ENCODE assay signal across 13 cellular contexts in genomic region chr2:29123584-29124349, GRCh38. TPM values are rescaled to one million over a fixed set of nuclear protein-coding genes. Genes with fewer than 3 reads are reported as not detected.
A peak's percentile ranks its signal among the peaks of the same experiment; 100 is the strongest.
DNase-seq lines count a peak whose midpoint lies in the region; ATAC-seq and TF ChIP-seq lines count a peak whose summit lies in the region.
"Had no signal": no experiment of that assay in that cellular context is flagged by ENCODE, and none has a peak within 500 bp of the region (broad histone marks: within the 10 kb centered on the region; RNA-seq: fewer than 3 reads in every experiment).

No MANE protein-coding gene starts in this region.

- ATAC-seq in GM21529 (IDR thresholded peaks at IDR 0.05; ENCODE audit: unreplicated experiment): no peak

- H3K9ac ChIP-seq in skeletal muscle satellite cell (ENCODE audit: low read depth, low read length): peak overlapping the region; percentile 64

- H3K27me3 ChIP-seq in skeletal muscle satellite cell (ENCODE audit: control insufficient read depth, insufficient read depth, low read length): no peaks in the 10 kb centered on the region

- no peak for TF ChIP-seq CTCF in RWPE1 (conservative IDR thresholded peaks at IDR 0.05; ENCODE audit: low read depth)
- TF ChIP-seq CTCF in epithelial cell of esophagus (IDR thresholded peaks at IDR 0.05; ENCODE audit: insufficient read depth, low read depth, low read length, missing control alignments): no peak

- H3K4me3 ChIP-seq in epithelial cell of esophagus (ENCODE audit: low read length) (no peak overlapping the region), skeletal muscle satellite cell (ENCODE audit: low read length) (peak overlapping the region; percentile 47)

- POLR2A ChIA-PET in RWPE1 (lab: Yijun Ruan, JAX; ENCODE audit: low non-redundant PET): no interaction called here

- H3K4me2 ChIP-seq in skeletal muscle satellite cell (ENCODE audit: low read length): peak overlapping the region; percentile 65

- DNase-seq in activated CD4-positive, alpha-beta T cell treated with anti-CD3 and anti-CD28 coated beads, Interleukin-2, amount 50 U/mL, for 48 hours: peak; percentile 8 to 27
- DNase-seq in activated CD4-positive, alpha-beta T cell treated with anti-CD3 and anti-CD28 coated beads, Interleukin-2, amount 50 U/mL, for 4 hours: no peak
- DNase-seq in RWPE1 (ENCODE audit: low spot score) (peak; percentile 69), epithelial cell of esophagus (ENCODE audit: low read depth) (peak; percentile 88), GM19240 (ENCODE audit: insufficient read length, low spot score) (no peak), iPS-NIHi11 (ENCODE audit: low spot score) (no peak)
- DNase-seq: AML-193, anterior cingulate cortex, NCI-H446 had no signal

- peaks cover 11% of the 10 kb centered on the region for H3K9me3 ChIP-seq in skeletal muscle satellite cell (replicated peaks; ENCODE audit: low read length)

- H3K36me3 ChIP-seq in skeletal muscle satellite cell (ENCODE audit: insufficient read depth, low read length): peaks cover 42% of the 10 kb centered on the region

- H3K27ac ChIP-seq in RWPE1: peak overlapping the region; percentile 51; the same call in 1 of the 2 replicates
- H3K27ac ChIP-seq: HL-60 had no signal

- H3K4me1 ChIP-seq in skeletal muscle satellite cell (ENCODE audit: control insufficient read depth, insufficient read depth, low read length): peaks cover 21% of the 10 kb centered on the region

- CTCF ChIA-PET in RWPE1 (lab: Yijun Ruan, JAX): interaction anchor here (0.6 kb wide), 1 partner anchor 51 kb away, joined by 3 read pairs; no protein-coding TSS in a partner anchor

RNA-seq across cellular contexts. Expression of gene CLIP4, which starts 8.6 kb away (rescaled TPM):
- 22.9 and 38.5 TPM in 2 replicates for total RNA-seq in skeletal muscle satellite cell (2012; rRNA removed)

RNA-seq across cellular contexts. Expression of gene PCARE, which starts 49.4 kb away (rescaled TPM):
- not detected in 2 replicates for total RNA-seq in skeletal muscle satellite cell (2012; rRNA removed)
- total RNA-seq: neural crest cell had no signal

Comparison
In these comparisons a context has a peak if more than half of its experiments do, and no peak if none do; other contexts are left out.
1. DNase-seq: peak in activated CD4-positive, alpha-beta T cell treated with anti-CD3 and anti-CD28 coated beads, Interleukin-2, amount 50 U/mL, for 48 hours (2 of 2), RWPE1 (single experiment) and epithelial cell of esophagus (single experiment); none in activated CD4-positive, alpha-beta T cell treated with anti-CD3 and anti-CD28 coated beads, Interleukin-2, amount 50 U/mL, for 4 hours (0 of 2), GM19240 (single experiment) and iPS-NIHi11 (single experiment).